ENCODE assay signal across 21 cellular contexts in genomic region chr1:195082183-195082582, GRCh38.
"Had no signal": no experiment of that assay in that cellular context is flagged by ENCODE, and none has a peak within 500 bp of the region (broad histone marks: within the 10 kb centered on the region; RNA-seq: fewer than 3 reads in every experiment).

No MANE protein-coding gene starts in this region.

- H3K27ac ChIP-seq: ascending aorta, coronary artery, epithelial cell of prostate, neutrophil, tibial nerve, vagina, VCaP had no signal

- H3K36me3 Mint-ChIP-seq: activated naive CD8-positive, alpha-beta T cell treated with anti-CD3 and anti-CD28 coated beads, Interleukin-2, amount 10 ng/mL, durations not matched to agents 7 days and 5 days; immature natural killer cell; naive thymus-derived CD4-positive, alpha-beta T cell; stimulated activated effector memory CD8-positive, alpha-beta T cell treated with anti-CD3 and anti-CD28 coated beads, Interleukin-12 subunit alpha, Interleukin-12 subunit beta, amount 100 ng/mL, for 72 hours had no signal

- H3K9me3 Mint-ChIP-seq: activated CD8-positive, alpha-beta T cell treated with anti-CD3 and anti-CD28 coated beads for 36 hours; stimulated activated effector memory CD8-positive, alpha-beta T cell treated with anti-CD3 and anti-CD28 coated beads, Interleukin-12 subunit alpha, Interleukin-12 subunit beta, amount 100 ng/mL, for 72 hours had no signal

- H3K4me3 Mint-ChIP-seq: activated CD8-positive, alpha-beta T cell treated with anti-CD3 and anti-CD28 coated beads for 36 hours; activated naive CD8-positive, alpha-beta T cell treated with anti-CD3 and anti-CD28 coated beads, Interleukin-2, amount 10 ng/mL, durations not matched to agents 7 days and 5 days; activated T-cell treated with anti-CD3 and anti-CD28 coated beads, Interleukin-2, amount 50 U/mL, for 72 hours; immature natural killer cell; naive thymus-derived CD4-positive, alpha-beta T cell; stimulated activated effector memory CD8-positive, alpha-beta T cell treated with anti-CD3 and anti-CD28 coated beads, Interleukin-12 subunit alpha, Interleukin-12 subunit beta, amount 100 ng/mL, for 72 hours had no signal

- H3K27ac Mint-ChIP-seq: activated CD8-positive, alpha-beta T cell treated with anti-CD3 and anti-CD28 coated beads for 36 hours; activated naive CD8-positive, alpha-beta T cell treated with anti-CD3 and anti-CD28 coated beads, Interleukin-2, amount 10 ng/mL, durations not matched to agents 7 days and 5 days; activated T-cell treated with anti-CD3 and anti-CD28 coated beads, Interleukin-2, amount 50 U/mL, for 72 hours; immature natural killer cell; naive thymus-derived CD4-positive, alpha-beta T cell; stimulated activated effector memory CD8-positive, alpha-beta T cell treated with anti-CD3 and anti-CD28 coated beads, Interleukin-12 subunit alpha, Interleukin-12 subunit beta, amount 100 ng/mL, for 72 hours had no signal

- H3K4me1 Mint-ChIP-seq: activated naive CD8-positive, alpha-beta T cell treated with anti-CD3 and anti-CD28 coated beads, Interleukin-2, amount 10 ng/mL, durations not matched to agents 7 days and 5 days; immature natural killer cell; naive thymus-derived CD4-positive, alpha-beta T cell; stimulated activated effector memory CD8-positive, alpha-beta T cell treated with anti-CD3 and anti-CD28 coated beads, Interleukin-12 subunit alpha, Interleukin-12 subunit beta, amount 100 ng/mL, for 72 hours had no signal

- DNase-seq: activated CD8-positive, alpha-beta memory T cell treated with anti-CD3 and anti-CD28 coated beads, Interleukin-2, amount 50 U/mL, for 4 hours; activated CD8-positive, alpha-beta T cell treated with anti-CD3 and anti-CD28 coated beads for 36 hours; activated gamma-delta T cell treated with Interleukin-2 at 50 U/mL for 16 hours; activated naive CD8-positive, alpha-beta T cell treated with anti-CD3 and anti-CD28 coated beads, Interleukin-2, amount 10 ng/mL, durations not matched to agents 7 days and 5 days; activated T-cell treated with anti-CD3 and anti-CD28 coated beads, Interleukin-2, amount 50 U/mL, for 72 hours; caudate nucleus; effector memory CD4-positive, alpha-beta T cell; immature natural killer cell; left cardiac atrium; naive thymus-derived CD4-positive, alpha-beta T cell; right cardiac atrium had no signal

- H3K27me3 Mint-ChIP-seq: activated CD8-positive, alpha-beta T cell treated with anti-CD3 and anti-CD28 coated beads for 36 hours; activated naive CD8-positive, alpha-beta T cell treated with anti-CD3 and anti-CD28 coated beads, Interleukin-2, amount 10 ng/mL, durations not matched to agents 7 days and 5 days; naive thymus-derived CD4-positive, alpha-beta T cell had no signal

- H3K4me3 ChIP-seq: ascending aorta, coronary artery, lung, smooth muscle cell, tibial nerve, vagina had no signal

- ATAC-seq: activated CD8-positive, alpha-beta T cell treated with anti-CD3 and anti-CD28 coated beads for 36 hours; activated T-cell treated with anti-CD3 and anti-CD28 coated beads, Interleukin-2, amount 50 U/mL, for 72 hours; left cardiac atrium; naive thymus-derived CD4-positive, alpha-beta T cell; right cardiac atrium; stimulated activated effector memory CD8-positive, alpha-beta T cell treated with anti-CD3 and anti-CD28 coated beads, Interleukin-12 subunit alpha, Interleukin-12 subunit beta, amount 100 ng/mL, for 72 hours had no signal
